ENCODE assay signal across 28 cellular contexts in the genomic region with DNA sequence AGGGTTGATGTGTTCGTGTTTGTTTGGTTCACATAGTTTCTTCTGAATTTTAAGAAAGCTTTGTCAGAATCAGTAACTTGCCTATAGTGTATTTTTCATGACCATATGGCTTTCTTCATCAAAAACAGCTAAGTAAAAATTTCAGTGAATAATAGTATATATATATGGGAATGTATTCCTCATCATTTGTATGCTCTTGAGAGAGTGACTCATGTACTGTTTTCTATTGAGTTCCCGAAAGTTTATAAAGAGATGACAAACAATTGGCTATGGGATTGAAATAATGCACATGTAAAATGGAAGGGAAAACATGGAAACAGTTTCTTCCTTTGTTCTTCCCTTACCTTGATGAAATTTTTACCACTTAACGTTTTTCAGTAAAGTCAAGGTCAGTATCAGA. TPM values are rescaled to one million over a fixed set of nuclear protein-coding genes. Genes with fewer than 3 reads are reported as not detected.
DNase-seq lines count a peak whose midpoint lies in the region; ATAC-seq and TF ChIP-seq lines count a peak whose summit lies in the region.
"Had no signal": no experiment of that assay in that cellular context is flagged by ENCODE, and none has a peak within 500 bp of the region (broad histone marks: within the 10 kb centered on the region; RNA-seq: fewer than 3 reads in every experiment).

No MANE protein-coding gene starts in this region.

- BruUV-seq in PC-3 (replicated peaks; lab: Mats Ljungman, UMichigan): no TSS peak

- H3K4me3 ChIP-seq in PC-3 (ENCODE audit: low read length) (no peak overlapping the region), left lung (no peak overlapping the region)
- H3K4me3 ChIP-seq: heart right ventricle, spleen, thoracic aorta, uterus had no signal

- TF ChIP-seq CTCF in PC-3 (conservative IDR thresholded peaks at IDR 0.05; ENCODE audit: low read depth, low read length) (no peak), left lung (IDR thresholded peaks at IDR 0.05) (no peak)

- H3K9ac ChIP-seq in PC-3 (ENCODE audit: low read length): no peak overlapping the region

- H3K4me2 ChIP-seq in PC-3 (ENCODE audit: low read length): peak overlapping the region; percentile 21

- H3K27ac Mint-ChIP-seq in central memory CD8-positive, alpha-beta T cell (ENCODE audit: low read depth): peak overlapping the region; percentile 35
- H3K27ac Mint-ChIP-seq: activated B cell treated with CpG ODN at 0.5 μM for 24 hours; activated CD4-positive, alpha-beta T cell treated with anti-CD3 and anti-CD28 coated beads, Interleukin-2, amount 10 ng/mL, durations not matched to agents 7 days and 5 days; CD4-positive, alpha-beta T cell; stimulated activated naive CD8-positive, alpha-beta T cell treated with anti-CD3 and anti-CD28 coated beads, Interleukin-15, Interleukin-2, amounts not matched to agents 100 ng/mL and 50 ng/mL, for 24 hours; T-cell had no signal

- H3K27ac ChIP-seq in PC-3 (ENCODE audit: low read length) (peak overlapping the region; percentile 7), left lung (no peak overlapping the region)
- H3K27ac ChIP-seq: heart right ventricle, spleen, thoracic aorta, uterus had no signal

- no peaks in the 10 kb centered on the region for H3K9me3 Mint-ChIP-seq in central memory CD8-positive, alpha-beta T cell
- H3K9me3 Mint-ChIP-seq: activated B cell treated with CpG ODN at 0.5 μM for 24 hours; activated CD4-positive, alpha-beta T cell treated with anti-CD3 and anti-CD28 coated beads, Interleukin-2, amount 10 ng/mL, durations not matched to agents 7 days and 5 days; activated naive CD8-positive, alpha-beta T cell treated with anti-CD3 and anti-CD28 coated beads, Interleukin-2, amount 10 ng/mL, durations not matched to agents 7 days and 5 days; CD4-positive, alpha-beta T cell; naive B cell; stimulated activated naive CD8-positive, alpha-beta T cell treated with anti-CD3 and anti-CD28 coated beads, Interleukin-15, Interleukin-2, amounts not matched to agents 100 ng/mL and 50 ng/mL, for 24 hours; T-cell had no signal

- H3K9me3 ChIP-seq in PC-3 (ENCODE audit: low read length) (no peaks in the 10 kb centered on the region), left lung (no peaks in the 10 kb centered on the region)
- H3K9me3 ChIP-seq: heart right ventricle, spleen, thoracic aorta, uterus had no signal

- CTCF ChIA-PET in PC-3 (lab: Charles Lee): interaction anchor here (0.6 to 0.7 kb wide), 2 partner anchors 10 to 37 kb away, joined by 3 read pairs; no protein-coding TSS in a partner anchor

- intact Hi-C loops in PC-3 (cut with micrococcal nuclease) (no loop called here), left lung (cut with DNase I) (no loop called here)

- peaks cover 47% of the 10 kb centered on the region for H3K4me1 Mint-ChIP-seq in central memory CD8-positive, alpha-beta T cell

- H3F3A ChIP-seq in PC-3 (ENCODE audit: low read length, unreplicated experiment): no peaks in the 10 kb centered on the region

- ATAC-seq in PC-3 (peak; percentile 84), left lung (peak; percentile 29), HG02798 (IDR thresholded peaks at IDR 0.05; ENCODE audit: poor library complexity, unreplicated experiment) (no peak), HG02885 (IDR thresholded peaks at IDR 0.05; ENCODE audit: poor library complexity, unreplicated experiment) (no peak)
- ATAC-seq in central memory CD8-positive, alpha-beta T cell (replicated peaks; ENCODE audit: extremely low read depth, poor library complexity, severe bottlenecking): no peak
- ATAC-seq: heart right ventricle, right cardiac atrium, T-cell had no signal

- H3K36me3 ChIP-seq in PC-3 (ENCODE audit: low read depth, low read length) (no peaks in the 10 kb centered on the region), left lung (no peaks in the 10 kb centered on the region)
- H3K36me3 ChIP-seq: heart right ventricle, spleen, thoracic aorta, uterus had no signal

- H3K79me2 ChIP-seq in PC-3 (ENCODE audit: low read length): peaks cover 89% of the 10 kb centered on the region

- DNase-seq in EH (ENCODE audit: low read depth) (peak; percentile 20), PC-3 (peak; percentile 90), left lung (no peak), nucleus accumbens (lab: John Stamatoyannopoulos, UW) (no peak), LoVo (ENCODE audit: low spot score) (no peak)
- DNase-seq in central memory CD8-positive, alpha-beta T cell (ENCODE audit: low spot score in 2 of 2): no peak
- DNase-seq: activated B cell treated with CpG ODN at 0.5 μM for 24 hours; activated CD4-positive, alpha-beta T cell treated with anti-CD3 and anti-CD28 coated beads, Interleukin-2, amount 10 ng/mL, durations not matched to agents 7 days and 5 days; activated gamma-delta T cell; activated naive CD8-positive, alpha-beta T cell treated with anti-CD3 and anti-CD28 coated beads, Interleukin-2, amount 10 ng/mL, durations not matched to agents 7 days and 5 days; activated T-cell treated with anti-CD3 and anti-CD28 coated beads, Interleukin-2, amount 50 U/mL, for 1 hour; CD4-positive, alpha-beta T cell; EL; heart right ventricle; kidney; midbrain; naive B cell; NCI-H1092; NCI-H1694 treated with DMSO at 0.1 percent for 48 hours; right cardiac atrium; spleen; stimulated activated CD4-positive, alpha-beta T cell treated with anti-CD3 and anti-CD28 coated beads, Interleukin-2, amount 100 ng/mL, for 24 hours; T-cell; uterus had no signal

- POLR2A ChIA-PET in PC-3 (lab: Charles Lee; ENCODE audit: unreplicated experiment): interaction anchor here (0.6 kb wide), 1 partner anchor 110 kb away, joined by 10 read pairs; no protein-coding TSS in a partner anchor

- H3K27me3 Mint-ChIP-seq in central memory CD8-positive, alpha-beta T cell: no peaks in the 10 kb centered on the region
- H3K27me3 Mint-ChIP-seq: activated B cell treated with CpG ODN at 0.5 μM for 24 hours; activated CD4-positive, alpha-beta T cell treated with anti-CD3 and anti-CD28 coated beads, Interleukin-2, amount 10 ng/mL, durations not matched to agents 7 days and 5 days; activated naive CD8-positive, alpha-beta T cell treated with anti-CD3 and anti-CD28 coated beads, Interleukin-2, amount 10 ng/mL, durations not matched to agents 7 days and 5 days; CD4-positive, alpha-beta T cell; naive B cell; stimulated activated naive CD8-positive, alpha-beta T cell treated with anti-CD3 and anti-CD28 coated beads, Interleukin-15, Interleukin-2, amounts not matched to agents 100 ng/mL and 50 ng/mL, for 24 hours; T-cell had no signal

- H3K27me3 ChIP-seq in PC-3 (ENCODE audit: low read length) (no peaks in the 10 kb centered on the region), left lung (no peaks in the 10 kb centered on the region)
- H3K27me3 ChIP-seq: heart right ventricle, spleen, uterus had no signal

- H3K4me3 Mint-ChIP-seq in central memory CD8-positive, alpha-beta T cell: no peak overlapping the region
- H3K4me3 Mint-ChIP-seq: activated B cell treated with CpG ODN at 0.5 μM for 24 hours; activated CD4-positive, alpha-beta T cell treated with anti-CD3 and anti-CD28 coated beads, Interleukin-2, amount 10 ng/mL, durations not matched to agents 7 days and 5 days; activated naive CD8-positive, alpha-beta T cell treated with anti-CD3 and anti-CD28 coated beads, Interleukin-2, amount 10 ng/mL, durations not matched to agents 7 days and 5 days; CD4-positive, alpha-beta T cell; stimulated activated naive CD8-positive, alpha-beta T cell treated with anti-CD3 and anti-CD28 coated beads, Interleukin-15, Interleukin-2, amounts not matched to agents 100 ng/mL and 50 ng/mL, for 24 hours; T-cell had no signal

- peaks cover 2% of the 10 kb centered on the region for H3K36me3 Mint-ChIP-seq in central memory CD8-positive, alpha-beta T cell (ENCODE audit: insufficient read depth)
- H3K36me3 Mint-ChIP-seq: activated naive CD8-positive, alpha-beta T cell treated with anti-CD3 and anti-CD28 coated beads, Interleukin-2, amount 10 ng/mL, durations not matched to agents 7 days and 5 days; T-cell had no signal

- no peaks in the 10 kb centered on the region for H3K9me2 ChIP-seq in PC-3 (replicated peaks; ENCODE audit: low read length)

- H2AFZ ChIP-seq in PC-3 (ENCODE audit: low read length): no peak overlapping the region

- peaks cover 22% of the 10 kb centered on the region for H4K20me1 ChIP-seq in PC-3 (ENCODE audit: low read length)

- H3K4me1 ChIP-seq in PC-3 (ENCODE audit: insufficient read depth, low read length) (peaks cover 33% of the 10 kb centered on the region), left lung (peaks cover 12 to 30% of the 10 kb centered on the region in 2 donors)
- H3K4me1 ChIP-seq: uterus had no signal

RNA-seq across cellular contexts. Expression of a gene that starts 56.4 kb away (rescaled TPM):
- 83.0 and 94.5 TPM in 2 replicates for total RNA-seq in PC-3 (2014; rRNA removed)
- 10 to 100 TPM; 27.6 to 29.8 TPM for total RNA-seq in left lung

Comparison
In these comparisons a context has a peak if more than half of its experiments do, and no peak if none do; other contexts are left out.
1. DNase-seq: peak in EH (single experiment) and PC-3 (single experiment); none in central memory CD8-positive, alpha-beta T cell (0 of 2), left lung (0 of 2), nucleus accumbens (0 of 56) and LoVo (single experiment).
2. ATAC-seq: peak in PC-3 (single experiment) and left lung (single experiment); none in central memory CD8-positive, alpha-beta T cell (single experiment), HG02798 (single experiment) and HG02885 (single experiment).